9 cellular contexts compared by ENCODE assay signal in the genomic region with DNA sequence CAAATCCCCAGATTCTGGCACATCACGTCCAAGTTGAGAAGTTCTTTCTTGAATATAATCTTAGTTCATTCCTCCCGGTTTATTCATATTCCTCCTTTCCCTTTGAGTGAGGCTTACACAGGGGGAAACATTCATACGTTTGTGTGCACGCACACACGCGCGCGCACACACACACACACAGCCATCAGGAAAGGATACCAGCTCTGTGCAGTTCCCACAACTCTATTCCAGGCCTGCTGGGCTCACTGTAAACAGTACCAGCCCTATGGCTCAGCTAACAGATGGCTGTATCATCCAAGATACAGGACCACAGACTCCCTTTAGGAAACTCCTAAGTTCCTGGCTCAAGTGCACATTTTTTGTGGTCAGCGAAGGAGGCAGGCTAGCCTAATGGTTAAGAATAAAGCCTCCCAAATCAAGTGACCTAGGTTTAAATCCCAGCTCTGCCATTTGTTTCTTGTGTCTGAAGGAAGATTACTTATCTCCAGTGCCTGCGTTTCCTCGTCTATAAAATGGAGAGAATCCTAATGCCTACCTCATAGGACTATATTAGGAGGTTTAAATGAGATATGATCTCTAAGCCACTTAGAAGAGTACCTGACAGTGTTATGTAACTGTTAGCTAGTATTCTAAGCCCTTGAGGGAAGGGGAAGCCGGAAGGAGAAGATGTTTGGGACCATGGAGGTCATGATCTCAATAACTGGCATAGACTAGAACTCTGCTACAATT. TPM values are rescaled to one million over a fixed set of nuclear protein-coding genes. Genes with fewer than 3 reads are reported as not detected.
DNase-seq lines count a peak whose midpoint lies in the region; ATAC-seq and TF ChIP-seq lines count a peak whose summit lies in the region.
"Had no signal": no experiment of that assay in that cellular context is flagged by ENCODE, and none has a peak within 500 bp of the region (broad histone marks: within the 10 kb centered on the region; RNA-seq: fewer than 3 reads in every experiment).

No MANE protein-coding gene starts in this region.

- no peaks in the 10 kb centered on the region for H3K9me3 Mint-ChIP-seq in T-helper 2 cell treated with Interferon-gamma antibody and Interleukin-4, amounts not matched to agents 5 μg/mL and 100 μg/mL, for 36 hours
- H3K9me3 Mint-ChIP-seq in activated naive CD8-positive, alpha-beta T cell treated with anti-CD3 and anti-CD28 coated beads, Interleukin-2, amount 50 U/mL, for 24 hours: no peaks in the 10 kb centered on the region

- intact Hi-C loops in left lung (cut with DNase I): loop anchor here in 1 of 2 donors (5.0 kb wide), 1 partner anchor 264 kb away; the partner anchor contains the start of gene PRICKLE4

- TF ChIP-seq CTCF in left lung (IDR thresholded peaks at IDR 0.05): no peak

- peaks cover 77% of the 10 kb centered on the region for H3K4me1 Mint-ChIP-seq in T-helper 2 cell treated with Interferon-gamma antibody and Interleukin-4, amounts not matched to agents 5 μg/mL and 100 μg/mL, for 36 hours (ENCODE audit: low read depth)
- H3K4me1 Mint-ChIP-seq in activated naive CD8-positive, alpha-beta T cell treated with anti-CD3 and anti-CD28 coated beads, Interleukin-2, amount 50 U/mL, for 24 hours: peaks cover 90% of the 10 kb centered on the region

- H3K36me3 Mint-ChIP-seq in T-helper 2 cell treated with Interferon-gamma antibody and Interleukin-4, amounts not matched to agents 5 μg/mL and 100 μg/mL, for 36 hours (ENCODE audit: low read depth): peaks cover 15% of the 10 kb centered on the region
- H3K36me3 Mint-ChIP-seq in activated naive CD8-positive, alpha-beta T cell treated with anti-CD3 and anti-CD28 coated beads, Interleukin-2, amount 50 U/mL, for 24 hours (ENCODE audit: low read depth): no peaks in the 10 kb centered on the region

- H3K4me3 ChIP-seq in left lung: peak overlapping the region; percentile 64 to 96
- H3K4me3 ChIP-seq: SJSA1 had no signal

- no peaks in the 10 kb centered on the region for H3K9me3 ChIP-seq in left lung
- H3K9me3 ChIP-seq: SJSA1 had no signal

- DNase-seq in T-helper 2 cell treated with Interferon-gamma antibody and Interleukin-4, amounts not matched to agents 5 μg/mL and 100 μg/mL, for 36 hours (ENCODE audit: low spot score): no peak
- DNase-seq in T-helper 2 cell (no peak), left lung (no peak), superior temporal gyrus (ENCODE audit: extremely low spot score) (peak; percentile 34), DMS79 (lab: John Stamatoyannopoulos, UW) (no peak), HK-2 (ENCODE audit: unreplicated experiment) (no peak)
- no peak for DNase-seq in activated naive CD8-positive, alpha-beta T cell treated with anti-CD3 and anti-CD28 coated beads, Interleukin-2, amount 50 U/mL, for 24 hours

- peak overlapping the region; percentile 90 for H3K4me3 Mint-ChIP-seq in T-helper 2 cell treated with Interferon-gamma antibody and Interleukin-4, amounts not matched to agents 5 μg/mL and 100 μg/mL, for 36 hours
- peak overlapping the region; percentile 98 for H3K4me3 Mint-ChIP-seq in activated naive CD8-positive, alpha-beta T cell treated with anti-CD3 and anti-CD28 coated beads, Interleukin-2, amount 50 U/mL, for 24 hours

- H3K4me1 ChIP-seq in left lung: peaks cover 61 to 85% of the 10 kb centered on the region in 2 donors

- peak overlapping the region; percentile 91 to 96 for H3K27ac ChIP-seq in left lung
- H3K27ac ChIP-seq: SJSA1 had no signal

- peak overlapping the region; percentile 91 for H3K27ac Mint-ChIP-seq in T-helper 2 cell treated with Interferon-gamma antibody and Interleukin-4, amounts not matched to agents 5 μg/mL and 100 μg/mL, for 36 hours
- peak overlapping the region; percentile 80 for H3K27ac Mint-ChIP-seq in activated naive CD8-positive, alpha-beta T cell treated with anti-CD3 and anti-CD28 coated beads, Interleukin-2, amount 50 U/mL, for 24 hours

- H3K27me3 Mint-ChIP-seq in T-helper 2 cell treated with Interferon-gamma antibody and Interleukin-4, amounts not matched to agents 5 μg/mL and 100 μg/mL, for 36 hours (ENCODE audit: low read depth): no peaks in the 10 kb centered on the region
- H3K27me3 Mint-ChIP-seq in activated naive CD8-positive, alpha-beta T cell treated with anti-CD3 and anti-CD28 coated beads, Interleukin-2, amount 50 U/mL, for 24 hours: no peaks in the 10 kb centered on the region

- no peak for ATAC-seq in activated naive CD8-positive, alpha-beta T cell treated with anti-CD3 and anti-CD28 coated beads, Interleukin-2, amount 50 U/mL, for 24 hours
- ATAC-seq in left lung: no peak
- ATAC-seq in HG03442 (IDR thresholded peaks at IDR 0.05; ENCODE audit: unreplicated experiment): no peak

- H3K27me3 ChIP-seq in left lung: no peaks in the 10 kb centered on the region
- H3K27me3 ChIP-seq: SJSA1 had no signal

- H3K36me3 ChIP-seq in left lung: peaks cover 0 to 2% of the 10 kb centered on the region in 2 donors

RNA-seq across cellular contexts. Expression of gene TAF8, which starts 3.7 kb away (rescaled TPM):
- 10 to 100 TPM; 27.5 to 32.0 TPM for total RNA-seq in left lung
